14 cellular contexts compared by ENCODE assay signal in genomic region chr22:38490475-38490874, GRCh38. TPM values are rescaled to one million over a fixed set of nuclear protein-coding genes. Genes with fewer than 3 reads are reported as not detected.
DNase-seq lines count a peak whose midpoint lies in the region; ATAC-seq, FAIRE-seq and TF ChIP-seq lines count a peak whose summit lies in the region.
"Had no signal": no experiment of that assay in that cellular context is flagged by ENCODE, and none has a peak within 500 bp of the region (broad histone marks: within the 10 kb centered on the region; RNA-seq: fewer than 3 reads in every experiment).

No MANE protein-coding gene starts in this region.

- no peak for DNase-seq in activated CD4-positive, CD25-positive, alpha-beta regulatory T cell treated with anti-CD3 and anti-CD28 coated beads, Interleukin-2, amount 50 U/mL, for 72 hours
- DNase-seq in activated B cell treated with CpG ODN at 0.5 μM for 24 hours (no peak), keratinocyte (ENCODE audit: low read depth, low spot score) (no peak), NCI-H82 treated with DMSO at 0.1 percent for 48 hours (lab: John Stamatoyannopoulos, UW; ENCODE audit: unreplicated experiment) (no peak), hypothalamus (lab: John Stamatoyannopoulos, UW) (no peak)
- DNase-seq in stimulated activated naive B cell treated with anti-CD40 and anti-IgM and Interleukin-4, amounts not matched to agents 10 μg/mL and 1 μg/mL and 100 μg/mL, for 72 hours: no peak
- no peak for DNase-seq in activated effector memory CD4-positive, alpha-beta T cell treated with Interleukin-2 at 50 U/mL for 16 hours
- DNase-seq: Karpas-422; NCI-H524 treated with DMSO at 0.1 percent for 48 hours; stimulated activated CD4-positive, alpha-beta T cell treated with anti-CD3 and anti-CD28 coated beads, Interleukin-1b, Interleukin-23, amount 100 ng/mL, for 48 hours had no signal

- H3K9ac ChIP-seq in keratinocyte (ENCODE audit: control insufficient read depth, extremely low read depth, insufficient read depth, low read length): no peak overlapping the region

- no peaks in the 10 kb centered on the region for H3K9me3 ChIP-seq in keratinocyte (ENCODE audit: control insufficient read depth, low read depth, low read length)

- H3K4me3 Mint-ChIP-seq in activated B cell treated with CpG ODN at 0.5 μM for 24 hours: no peak overlapping the region
- no peak overlapping the region for H3K4me3 Mint-ChIP-seq in stimulated activated naive B cell treated with anti-CD40 and anti-IgM and Interleukin-4, amounts not matched to agents 10 μg/mL and 1 μg/mL and 100 μg/mL, for 72 hours

- no peak overlapping the region for H3K4me2 ChIP-seq in keratinocyte (ENCODE audit: control insufficient read depth, extremely low read depth, insufficient read depth, low read depth, low read length)

- H3K27ac ChIP-seq in keratinocyte (ENCODE audit: control insufficient read depth, insufficient read depth, low read length): peak overlapping the region; percentile 19

- H3K4me1 Mint-ChIP-seq in activated B cell treated with CpG ODN at 0.5 μM for 24 hours: peaks cover 5% of the 10 kb centered on the region
- H3K4me1 Mint-ChIP-seq in stimulated activated naive B cell treated with anti-CD40 and anti-IgM and Interleukin-4, amounts not matched to agents 10 μg/mL and 1 μg/mL and 100 μg/mL, for 72 hours: peaks cover 7 to 22% of the 10 kb centered on the region in 2 donors

- H3K36me3 ChIP-seq in keratinocyte (ENCODE audit: control insufficient read depth in 2 of 2, extremely low read depth in 1 of 2, insufficient read depth in 2 of 2, low read length in 2 of 2): peaks cover 48 to 77% of the 10 kb centered on the region in 2 experiments

- peaks cover 3% of the 10 kb centered on the region for H3K9me1 ChIP-seq in keratinocyte (ENCODE audit: control insufficient read depth, extremely low read depth, insufficient read depth, low read length)

- H2AFZ ChIP-seq in keratinocyte (ENCODE audit: control insufficient read depth, low read length): no peak overlapping the region

- FAIRE-seq in keratinocyte (lab: Jason Lieb, UNC): no peak
- FAIRE-seq: TTC549 had no signal

- H4K20me1 ChIP-seq in keratinocyte (ENCODE audit: control insufficient read depth, extremely low read depth, insufficient read depth, low read length): peaks cover 27% of the 10 kb centered on the region

- no peak overlapping the region for H3K4me3 ChIP-seq in keratinocyte (ENCODE audit: control insufficient read depth in 2 of 3, extremely low read depth in 1 of 3, insufficient read depth in 2 of 3, low read depth in 1 of 3, low read length in 3 of 3)

- H3K4me1 ChIP-seq in keratinocyte (ENCODE audit: control insufficient read depth, extremely low read depth, insufficient read depth, low read length): no peaks in the 10 kb centered on the region

- dilution Hi-C loops in keratinocyte (cut with MboI; ENCODE audit: extremely low pct_ligation_motif_present, low sequenced_read_pairs): no loop called here

- peak overlapping the region; percentile 76 for H3K27ac Mint-ChIP-seq in activated B cell treated with CpG ODN at 0.5 μM for 24 hours
- H3K27ac Mint-ChIP-seq in stimulated activated naive B cell treated with anti-CD40 and anti-IgM and Interleukin-4, amounts not matched to agents 10 μg/mL and 1 μg/mL and 100 μg/mL, for 72 hours: peak overlapping the region; percentile 69

- CTCF ChIA-PET in activated B cell treated with CpG ODN at 0.5 μM for 24 hours (lab: Charles Lee): interaction anchor here (1.2 kb wide), 1 partner anchor 84 kb away, joined by 3 read pairs; no protein-coding TSS in a partner anchor

- H3K27me3 ChIP-seq in keratinocyte (ENCODE audit: control insufficient read depth, extremely low read depth, insufficient read depth, low read length): no peaks in the 10 kb centered on the region

- TF ChIP-seq CTCF in activated B cell treated with CpG ODN at 0.5 μM for 24 hours (IDR thresholded peaks at IDR 0.05) (no peak), keratinocyte (optimal IDR thresholded peaks at IDR 0.05 in 1 of 3, IDR thresholded peaks at IDR 0.05 in 1 of 3, conservative IDR thresholded peaks at IDR 0.05 in 1 of 3; ENCODE audit: extremely low read depth in 1 of 3, insufficient read depth in 2 of 3, low read length in 3 of 3) (no peak)

- POLR2A ChIA-PET in activated B cell treated with CpG ODN at 0.5 μM for 24 hours (lab: Charles Lee): interaction anchor here (0.9 to 2.2 kb wide), 4 partner anchors 8 to 21 kb away, joined by 3 to 8 read pairs (median 5); no protein-coding TSS in a partner anchor

- peaks cover 94% of the 10 kb centered on the region for H3K36me3 Mint-ChIP-seq in activated B cell treated with CpG ODN at 0.5 μM for 24 hours (ENCODE audit: low read depth)
- H3K36me3 Mint-ChIP-seq in stimulated activated naive B cell treated with anti-CD40 and anti-IgM and Interleukin-4, amounts not matched to agents 10 μg/mL and 1 μg/mL and 100 μg/mL, for 72 hours: peaks cover 35 to 46% of the 10 kb centered on the region in 2 donors

- intact Hi-C loops in activated B cell treated with CpG ODN at 0.5 μM for 24 hours (cut with micrococcal nuclease): loop anchor here (2.0 kb wide), 1 partner anchor 14 kb away; no protein-coding TSS in a partner anchor

- H3K27me3 Mint-ChIP-seq in activated B cell treated with CpG ODN at 0.5 μM for 24 hours: no peaks in the 10 kb centered on the region
- H3K27me3 Mint-ChIP-seq in stimulated activated naive B cell treated with anti-CD40 and anti-IgM and Interleukin-4, amounts not matched to agents 10 μg/mL and 1 μg/mL and 100 μg/mL, for 72 hours: no peaks in the 10 kb centered on the region

- no peaks in the 10 kb centered on the region for H3K9me3 Mint-ChIP-seq in activated B cell treated with CpG ODN at 0.5 μM for 24 hours
- H3K9me3 Mint-ChIP-seq in stimulated activated naive B cell treated with anti-CD40 and anti-IgM and Interleukin-4, amounts not matched to agents 10 μg/mL and 1 μg/mL and 100 μg/mL, for 72 hours: no peaks in the 10 kb centered on the region

- ATAC-seq in activated CD4-positive, CD25-positive, alpha-beta regulatory T cell treated with anti-CD3 and anti-CD28 coated beads, Interleukin-2, amount 50 U/mL, for 24 hours: peak; percentile 32 to 51
- peak; percentile 45 for ATAC-seq in activated B cell treated with CpG ODN at 0.5 μM for 24 hours (ENCODE audit: low read depth)
- ATAC-seq in stimulated activated naive B cell treated with anti-CD40 and anti-IgM and Interleukin-4, amounts not matched to agents 10 μg/mL and 1 μg/mL and 100 μg/mL, for 72 hours (replicated peaks): peak; percentile 36 to 45
- ATAC-seq: esophagus mucosa had no signal

- H3K79me2 ChIP-seq in keratinocyte (ENCODE audit: control insufficient read depth, insufficient read depth, low read length): peaks cover 43% of the 10 kb centered on the region

RNA-seq across cellular contexts. Expression of gene DDX17, which starts 15.6 kb away (rescaled TPM):
- 533 and 612 TPM in 2 replicates for total RNA-seq in activated B cell treated with CpG ODN at 0.5 μM for 24 hours
- 237 to 276 TPM (median 270 TPM) in 3 replicates for polyA plus RNA-seq in keratinocyte
- polyA plus RNA-seq in keratinocyte (2011; ENCODE audit: low read depth): 99.8 TPM
- 75.3 and 121 TPM in 2 replicates for polyA plus RNA-seq in keratinocyte (2011; cell fraction: cytosol; rRNA removed)
- 549 and 628 TPM in 2 replicates for polyA plus RNA-seq in keratinocyte (2011; cell fraction: nucleus; rRNA removed)
- polyA plus RNA-seq in keratinocyte (2012; ENCODE audit: low replicate concordance): 104 and 107 TPM in 2 replicates
- polyA minus RNA-seq in keratinocyte: 199 to 364 TPM (median 299 TPM) in 3 replicates
- polyA minus RNA-seq in keratinocyte (2011; cell fraction: cytosol; rRNA and poly(A)+ RNA removed): 129 TPM
- polyA minus RNA-seq in keratinocyte (2011; cell fraction: nucleus; rRNA and poly(A)+ RNA removed): 294 and 329 TPM in 2 replicates

RNA-seq across cellular contexts. Expression of gene KDELR3, which starts 22.6 kb away (rescaled TPM):
- total RNA-seq in activated B cell treated with CpG ODN at 0.5 μM for 24 hours: not detected in 2 replicates
- polyA plus RNA-seq in keratinocyte: 8.3 to 11.9 TPM (median 10.1 TPM) in 3 replicates
- not detected for polyA plus RNA-seq in keratinocyte (2011; ENCODE audit: low read depth)
- 10.5 and 14.4 TPM in 2 replicates for polyA plus RNA-seq in keratinocyte (2011; cell fraction: cytosol; rRNA removed)
- polyA plus RNA-seq in keratinocyte (2011; cell fraction: nucleus; rRNA removed): 6.5 and 8.1 TPM in 2 replicates
- polyA plus RNA-seq in keratinocyte (2012; ENCODE audit: low replicate concordance): 1.5 and 9.2 TPM in 2 replicates
- polyA minus RNA-seq in keratinocyte: 4.6 to 10.5 TPM (median 8.1 TPM) in 3 replicates
- polyA minus RNA-seq in keratinocyte (2011; cell fraction: cytosol; rRNA and poly(A)+ RNA removed): 3.3 TPM
- polyA minus RNA-seq in keratinocyte (2011; cell fraction: nucleus; rRNA and poly(A)+ RNA removed): 2.6 and 3.5 TPM in 2 replicates

RNA-seq across cellular contexts. Expression of gene KCNJ4, which starts 35.5 kb away (rescaled TPM):
- total RNA-seq in activated B cell treated with CpG ODN at 0.5 μM for 24 hours: not detected in 2 replicates
- not detected in 3 replicates for polyA plus RNA-seq in keratinocyte
- not detected for polyA plus RNA-seq in keratinocyte (2011; ENCODE audit: low read depth)
- polyA plus RNA-seq in keratinocyte (2011; cell fraction: cytosol; rRNA removed): 0.08 TPM in 1 of 2 replicates, not detected in the other
- 0.05 and 0.08 TPM in 2 replicates for polyA plus RNA-seq in keratinocyte (2011; cell fraction: nucleus; rRNA removed)
- polyA plus RNA-seq in keratinocyte (2012; ENCODE audit: low replicate concordance): 0.10 TPM in 1 of 2 replicates, not detected in the other
- polyA minus RNA-seq in keratinocyte: not detected in 3 replicates
- polyA minus RNA-seq in keratinocyte (2011; cell fraction: cytosol; rRNA and poly(A)+ RNA removed): not detected
- not detected in 2 replicates for polyA minus RNA-seq in keratinocyte (2011; cell fraction: nucleus; rRNA and poly(A)+ RNA removed)
- total RNA-seq: esophagus mucosa, ureter had no signal
